In the genomic region with DNA sequence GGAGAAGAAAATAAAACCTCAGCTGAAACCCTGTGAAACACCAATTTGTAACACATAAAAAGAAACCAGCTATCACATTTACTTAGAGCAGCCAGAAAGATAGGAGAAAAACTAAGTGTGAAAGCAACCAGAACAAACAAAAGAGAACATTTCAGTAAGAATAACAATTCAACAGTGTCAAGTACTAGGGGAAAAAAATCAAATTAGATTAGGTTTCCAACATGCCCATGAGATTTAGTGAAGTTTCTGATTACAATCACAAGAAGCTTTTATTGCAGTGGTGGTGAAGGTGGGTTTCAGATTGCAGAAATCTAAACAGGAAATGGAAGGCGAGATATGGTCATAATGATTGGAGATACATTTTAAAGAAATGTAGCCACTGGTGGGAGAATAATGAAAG, we compare ENCODE assay signal across 22 cellular contexts. TPM values are rescaled to one million over a fixed set of nuclear protein-coding genes. Genes with fewer than 3 reads are reported as not detected.
"Had no signal": no experiment of that assay in that cellular context is flagged by ENCODE, and none has a peak within 500 bp of the region (broad histone marks: within the 10 kb centered on the region; RNA-seq: fewer than 3 reads in every experiment).

No MANE protein-coding gene starts in this region.

- H3K4me3 ChIP-seq: breast epithelium had no signal

- H3K9ac ChIP-seq: SK-N-SH had no signal

- ATAC-seq: PC-3 had no signal

- DNase-seq: activated CD4-positive, alpha-beta memory T cell treated with anti-CD3 and anti-CD28 coated beads for 36 hours; activated CD4-positive, alpha-beta T cell treated with anti-CD3 and anti-CD28 coated beads, Interleukin-2, amount 10 ng/mL, durations not matched to agents 7 days and 5 days; activated CD4-positive, CD25-positive, alpha-beta regulatory T cell; activated CD8-positive, alpha-beta memory T cell treated with anti-CD3 and anti-CD28 coated beads for 24 hours; activated T-cell treated with anti-CD3 and anti-CD28 coated beads for 4 hours; aorta; caudate nucleus; IMR-90; Kasumi-1; KBM-7; NCI-H1048; NCI-H1694; NCI-H2029; NCI-H446; NCI-H524; PC-3; SIG-M5; SK-N-SH; T-helper 1 cell had no signal

- H3K27me3 ChIP-seq: breast epithelium had no signal

- H3K4me2 ChIP-seq: SK-N-SH had no signal

- H3K27ac ChIP-seq: breast epithelium, VCaP had no signal

- H3K4me1 ChIP-seq: breast epithelium had no signal

- H3K9me3 ChIP-seq: breast epithelium, SK-N-SH had no signal

- H3K36me3 ChIP-seq: breast epithelium had no signal

RNA-seq across cellular contexts. Expression of gene TRDN, which starts 22.1 kb away (rescaled TPM):
- total RNA-seq: activated CD4-positive, alpha-beta memory T cell treated with anti-CD3 and anti-CD28 coated beads for 36 hours; activated CD4-positive, alpha-beta T cell treated with anti-CD3 and anti-CD28 coated beads, Interleukin-2, amount 10 ng/mL, durations not matched to agents 7 days and 5 days; IMR-90; PC-3; T-helper 2 cell treated with Interferon-gamma antibody and Interleukin-4, amounts not matched to agents 100 ng/mL and 5 ng/mL, for 36 hours had no signal
- polyA plus RNA-seq: IMR-90, SK-N-SH had no signal
